2 cellular contexts compared by ENCODE assay signal in the genomic region with DNA sequence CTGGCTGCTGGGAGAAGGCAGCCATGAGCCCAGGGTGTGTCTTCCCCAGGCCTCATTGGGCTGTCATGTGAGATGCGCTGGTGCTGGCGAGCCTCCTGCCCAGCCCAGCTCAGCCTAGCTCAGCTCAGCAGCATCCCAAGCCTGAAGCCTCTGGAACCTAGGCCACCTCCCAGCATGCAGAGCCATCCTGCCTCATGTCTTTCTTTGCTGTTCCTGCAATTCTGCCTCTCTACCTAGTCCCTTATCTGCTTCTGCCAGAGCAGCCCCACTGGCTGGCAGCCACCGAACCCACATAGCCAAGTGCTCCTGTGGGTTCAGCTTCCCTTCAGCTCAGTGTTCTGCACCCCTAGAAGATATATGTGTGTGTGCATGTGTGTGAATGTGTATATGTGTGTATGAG.
A peak's percentile ranks its signal among the peaks of the same experiment; 100 is the strongest.
TF ChIP-seq lines count a peak whose summit lies in the region.

No MANE protein-coding gene starts in this region.

TF ChIP-seq in liver, 16 proteins besides CTCF, POLR2A, EP300 and RAD21:
- TF ChIP-seq HNF4G (IDR thresholded peaks at IDR 0.05) (no peak), HNF4A (conservative IDR thresholded peaks at IDR 0.05) (no peak), SP1 (IDR thresholded peaks at IDR 0.05) (no peak), FOXA2 (IDR thresholded peaks at IDR 0.05) (no peak), NR2F2 (IDR thresholded peaks at IDR 0.05) (no peak)

TF ChIP-seq in IMR-90, 13 proteins besides CTCF, POLR2A, EP300 and RAD21:
- TF ChIP-seq, protein P1, sequence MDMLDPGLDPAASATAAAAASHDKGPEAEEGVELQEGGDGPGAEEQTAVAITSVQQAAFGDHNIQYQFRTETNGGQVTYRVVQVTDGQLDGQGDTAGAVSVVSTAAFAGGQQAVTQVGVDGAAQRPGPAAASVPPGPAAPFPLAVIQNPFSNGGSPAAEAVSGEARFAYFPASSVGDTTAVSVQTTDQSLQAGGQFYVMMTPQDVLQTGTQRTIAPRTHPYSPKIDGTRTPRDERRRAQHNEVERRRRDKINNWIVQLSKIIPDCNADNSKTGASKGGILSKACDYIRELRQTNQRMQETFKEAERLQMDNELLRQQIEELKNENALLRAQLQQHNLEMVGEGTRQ (IDR thresholded peaks at IDR 0.05; ENCODE audit: low read depth, low read length) = no peak
- TF ChIP-seq CEBPB (IDR thresholded peaks at IDR 0.05; ENCODE audit: low read depth, low read length) (no peak), CHD1 (IDR thresholded peaks at IDR 0.05; ENCODE audit: low read depth, low read length) (0 out of 2 replicates have a peak, but pooled peaks have one; percentile 14)
